Comparison of ENCODE assay signal across 8 cellular contexts in the genomic region with DNA sequence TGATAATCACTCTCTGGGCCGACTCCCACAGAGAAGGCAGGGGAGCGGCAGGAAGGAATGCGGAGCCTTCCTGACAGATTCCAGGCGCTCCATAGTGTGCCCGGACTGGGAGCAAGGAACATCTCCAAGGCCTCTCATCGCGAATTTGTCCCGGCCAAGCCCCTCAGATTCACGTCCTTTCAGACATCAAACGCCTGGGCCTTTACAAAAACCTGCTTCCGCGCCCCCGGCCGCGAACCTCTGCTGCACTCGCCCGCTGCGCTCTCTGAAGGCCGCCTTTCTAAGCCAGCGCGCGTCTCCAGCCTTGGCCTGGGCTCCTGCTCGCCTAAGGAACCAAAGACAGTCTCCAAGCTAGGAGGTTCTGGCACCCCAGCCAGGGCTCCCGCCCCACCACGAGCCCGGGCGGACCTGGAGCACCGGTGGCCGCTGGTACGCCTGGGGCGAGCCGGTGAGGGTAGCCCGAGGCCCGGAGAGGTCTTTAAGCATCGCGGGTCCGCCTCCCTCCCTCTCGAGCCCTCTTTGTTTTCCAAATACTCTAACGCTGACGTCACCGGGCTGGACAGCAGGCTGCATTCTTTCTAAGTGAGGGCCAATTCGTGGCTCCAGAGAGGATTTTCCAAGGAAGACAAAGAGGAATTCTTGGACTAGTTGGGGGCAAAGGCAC. TPM values are rescaled to one million over a fixed set of nuclear protein-coding genes. Genes with fewer than 3 reads are reported as not detected.
DNase-seq lines count a peak whose midpoint lies in the region; ATAC-seq, FAIRE-seq and TF ChIP-seq lines count a peak whose summit lies in the region.

No MANE protein-coding gene starts in this region.

- 0 to 5% methylated on average over 39 to 42 of the region's 42 CpGs for WGBS in heart right ventricle, 2 donors
- 5 to 11% methylated on average over 40 to 42 of the region's 42 CpGs for WGBS in pancreas, 2 donors

- H3K4me3 ChIP-seq in CD4-positive, alpha-beta memory T cell (ENCODE audit: low read length in 2 of 2) = no peak overlapping the region
- H3K4me3 ChIP-seq in heart right ventricle (peak overlapping the region; percentile 57 to 94 (median 82)), pancreas (peak overlapping the region; percentile 47 to 74 (median 70))

- CTCF ChIA-PET in CD4-positive, alpha-beta memory T cell (lab: Charles Lee; ENCODE audit: partially characterized antibody) = interaction anchor here (0.7 kb wide), 1 partner anchor 118 kb away, joined by 3 read pairs; no protein-coding TSS in a partner anchor

- peaks cover 10% of the 10 kb centered on the region for H3K27me3 ChIP-seq in CD4-positive, alpha-beta memory T cell (ENCODE audit: insufficient read depth, low read length)
- H3K27me3 ChIP-seq in heart right ventricle (peaks cover 0 to 24% (median 0%) of the 10 kb centered on the region in 7 donors), pancreas (no peaks in the 10 kb centered on the region)

- H3K4me3 Mint-ChIP-seq in CD4-positive, alpha-beta memory T cell = peak overlapping the region; percentile 31 to 82 (median 64)
- no peak overlapping the region for H3K4me3 Mint-ChIP-seq in stimulated activated naive B cell treated with anti-CD40 and anti-IgM and Interleukin-4, amounts not matched to agents 10 μg/mL and 1 μg/mL and 100 μg/mL, for 72 hours

- H3K4me1 Mint-ChIP-seq in CD4-positive, alpha-beta memory T cell = peaks cover 7 to 11% (median 9%) of the 10 kb centered on the region in 4 donors
- peaks cover 12 to 29% of the 10 kb centered on the region in 2 donors for H3K4me1 Mint-ChIP-seq in stimulated activated naive B cell treated with anti-CD40 and anti-IgM and Interleukin-4, amounts not matched to agents 10 μg/mL and 1 μg/mL and 100 μg/mL, for 72 hours

- POLR2A ChIA-PET in CD4-positive, alpha-beta memory T cell (lab: Charles Lee; ENCODE audit: partially characterized antibody) = interaction anchor here (0.9 kb wide), 1 partner anchor 9 kb away, joined by 3 read pairs; no protein-coding TSS in a partner anchor

- intact Hi-C loops in CD4-positive, alpha-beta memory T cell (cut with micrococcal nuclease) = no loop called here
- intact Hi-C loops in heart right ventricle (cut with DNase I) (loop anchor here in 5 of 10 donors (1.0 to 10.0 kb wide), 5 partner anchors 59 to 799 kb away; partner anchors contain the start of genes ANAPC13 (in 2 of the 5), CEP63 (in 2 of the 5) and CDV3 (in 1 of the 5)), pancreas (cut with DNase I) (loop anchor here in 2 of 3 donors (10.0 kb wide), 1 partner anchor 101 kb away; no protein-coding TSS in a partner anchor)

- DNase-seq in CD4-positive, alpha-beta memory T cell = no peak
- DNase-seq in LoVo (ENCODE audit: low spot score) (peak; percentile 82), heart right ventricle (peak; percentile 80 to 93), pancreas (peak; percentile 72 to 86 (median 78)), NCI-H187 treated with DMSO at 0.1 percent for 48 hours (lab: John Stamatoyannopoulos, UW) (no peak)
- no peak for DNase-seq in stimulated activated naive B cell treated with anti-CD40 and anti-IgM and Interleukin-4, amounts not matched to agents 10 μg/mL and 1 μg/mL and 100 μg/mL, for 72 hours

- H3K27me3 Mint-ChIP-seq in CD4-positive, alpha-beta memory T cell = peaks cover 19 to 29% of the 10 kb centered on the region in 2 donors
- peaks cover 59 to 95% of the 10 kb centered on the region in 2 donors for H3K27me3 Mint-ChIP-seq in stimulated activated naive B cell treated with anti-CD40 and anti-IgM and Interleukin-4, amounts not matched to agents 10 μg/mL and 1 μg/mL and 100 μg/mL, for 72 hours

- no peak for FAIRE-seq in pancreas (lab: Jason Lieb, UNC)

- ATAC-seq in heart right ventricle (peak; percentile 67 to 83 (median 80)), pancreas (peak; percentile 69 to 79 (median 76)), HG03378 (IDR thresholded peaks at IDR 0.05; ENCODE audit: unreplicated experiment) (no peak)
- ATAC-seq in stimulated activated naive B cell treated with anti-CD40 and anti-IgM and Interleukin-4, amounts not matched to agents 10 μg/mL and 1 μg/mL and 100 μg/mL, for 72 hours (replicated peaks) = no peak

- H3K27ac Mint-ChIP-seq in CD4-positive, alpha-beta memory T cell = no peak overlapping the region
- H3K27ac Mint-ChIP-seq in stimulated activated naive B cell treated with anti-CD40 and anti-IgM and Interleukin-4, amounts not matched to agents 10 μg/mL and 1 μg/mL and 100 μg/mL, for 72 hours = no peak overlapping the region

- no peaks in the 10 kb centered on the region for H3K36me3 ChIP-seq in CD4-positive, alpha-beta memory T cell (ENCODE audit: insufficient read depth, low read length)
- peaks cover 0 to 36% (median 26%) of the 10 kb centered on the region in 9 donors for H3K36me3 ChIP-seq in heart right ventricle
- peaks cover 0 to 25% (median 4%) of the 10 kb centered on the region in 3 donors for H3K36me3 ChIP-seq in pancreas

- H3K36me3 Mint-ChIP-seq in CD4-positive, alpha-beta memory T cell = no peaks in the 10 kb centered on the region
- no peaks in the 10 kb centered on the region for H3K36me3 Mint-ChIP-seq in stimulated activated naive B cell treated with anti-CD40 and anti-IgM and Interleukin-4, amounts not matched to agents 10 μg/mL and 1 μg/mL and 100 μg/mL, for 72 hours

- H3K27ac ChIP-seq in CD4-positive, alpha-beta memory T cell (ENCODE audit: low read depth, low read length) = no peak overlapping the region
- H3K27ac ChIP-seq in angular gyrus (ENCODE audit: low read depth, low read length) (peak overlapping the region; percentile 98), heart right ventricle (peak overlapping the region; percentile 95 to 100 (median 100)), pancreas (peak overlapping the region; percentile 95 to 99 (median 97))

- H3K4me1 ChIP-seq in CD4-positive, alpha-beta memory T cell (ENCODE audit: insufficient read depth, low read length) = peaks cover 8% of the 10 kb centered on the region
- H3K4me1 ChIP-seq in heart right ventricle (peaks cover 25 to 77% (median 61%) of the 10 kb centered on the region in 9 donors), pancreas (peaks cover 0 to 4% (median 4%) of the 10 kb centered on the region in 3 donors)

- no peak for TF ChIP-seq CTCF in heart right ventricle (IDR thresholded peaks at IDR 0.05)
- TF ChIP-seq CTCF in pancreas (IDR thresholded peaks at IDR 0.05) = no peak

- no peaks in the 10 kb centered on the region for H3K9me3 ChIP-seq in CD4-positive, alpha-beta memory T cell (ENCODE audit: control insufficient read depth in 1 of 2, low read length in 2 of 2)
- H3K9me3 ChIP-seq in heart right ventricle = no peaks in the 10 kb centered on the region
- no peaks in the 10 kb centered on the region for H3K9me3 ChIP-seq in pancreas

- no peaks in the 10 kb centered on the region for H3K9me3 Mint-ChIP-seq in CD4-positive, alpha-beta memory T cell
- H3K9me3 Mint-ChIP-seq in stimulated activated naive B cell treated with anti-CD40 and anti-IgM and Interleukin-4, amounts not matched to agents 10 μg/mL and 1 μg/mL and 100 μg/mL, for 72 hours = no peaks in the 10 kb centered on the region

RNA-seq across cellular contexts. Expression of gene AMOTL2, which starts 0.8 kb away (rescaled TPM):
- total RNA-seq in CD4-positive, alpha-beta memory T cell = under 1 TPM in 1 of 2 experiments, not detected in 1; 0.23 TPM
- under 1 TPM in 1 of 2 donors, not detected in 1; 0.48 TPM for polyA plus RNA-seq in CD4-positive, alpha-beta memory T cell
- total RNA-seq in heart right ventricle (10 to 100 TPM; 27.8 to 96.6 (median 57.8) TPM), pancreas (10 to 100 TPM; 25.3 to 35.7 (median 32.4) TPM)
- polyA plus RNA-seq in heart right ventricle (10 to 100 TPM; 18.7 to 19.8 TPM), pancreas (10 to 100 TPM; 11.9 to 17.9 TPM)

Comparison
In these comparisons a context has a peak if more than half of its experiments do, and no peak if none do; other contexts are left out.
1. DNase-seq: peak in LoVo (single experiment), heart right ventricle (2 of 2) and pancreas (6 of 6); none in CD4-positive, alpha-beta memory T cell (0 of 5), stimulated activated naive B cell treated with anti-CD40 and anti-IgM and Interleukin-4, amounts not matched to agents 10 μg/mL and 1 μg/mL and 100 μg/mL, for 72 hours (single experiment) and NCI-H187 treated with DMSO at 0.1 percent for 48 hours (single experiment).
2. H3K4me3 ChIP-seq: peak in heart right ventricle (10 of 10) and pancreas (4 of 4); none in CD4-positive, alpha-beta memory T cell (0 of 2).
3. H3K4me3 Mint-ChIP-seq: peak in CD4-positive, alpha-beta memory T cell (8 of 8); none in stimulated activated naive B cell treated with anti-CD40 and anti-IgM and Interleukin-4, amounts not matched to agents 10 μg/mL and 1 μg/mL and 100 μg/mL, for 72 hours (0 of 2).
4. ATAC-seq: peak in heart right ventricle (8 of 8) and pancreas (4 of 4); none in stimulated activated naive B cell treated with anti-CD40 and anti-IgM and Interleukin-4, amounts not matched to agents 10 μg/mL and 1 μg/mL and 100 μg/mL, for 72 hours (0 of 2) and HG03378 (single experiment).
5. RNA of gene AMOTL2, which starts 0.8 kb away (total RNA-seq): 27.8 to 96.6 TPM in heart right ventricle and 25.3 to 35.7 TPM in pancreas; 0.23 TPM in CD4-positive, alpha-beta memory T cell; every median in the first group is over 10 times any median in the second.